ENCODE assay signal across 11 cellular contexts in genomic region chr15:70324001-70324974, GRCh38.
DNase-seq lines count a peak whose midpoint lies in the region; ATAC-seq and TF ChIP-seq lines count a peak whose summit lies in the region.
"Had no signal": no experiment of that assay in that cellular context is flagged by ENCODE, and none has a peak within 500 bp of the region (broad histone marks: within the 10 kb centered on the region; RNA-seq: fewer than 3 reads in every experiment).

No MANE protein-coding gene starts in this region.

- H3K4me1 ChIP-seq in A673 (ENCODE audit: insufficient read depth, low read length, poor library complexity, severe bottlenecking): peaks cover 25% of the 10 kb centered on the region

- H3K4me3 ChIP-seq in A673 (ENCODE audit: low read depth, low read length, poor library complexity, severe bottlenecking): no peak overlapping the region
- H3K4me3 ChIP-seq: mucosa of descending colon had no signal

- H3K27me3 ChIP-seq in A673 (replicated peaks; ENCODE audit: insufficient read depth, low read depth, low read length, poor library complexity): no peaks in the 10 kb centered on the region

- no TSS peak for BruUV-seq in A673 (replicated peaks; lab: Mats Ljungman, UMichigan)

- POLR2A ChIA-PET in A673 (lab: Charles Lee; ENCODE audit: low non-redundant PET): interaction anchor here (0.6 to 1.0 kb wide), 4 partner anchors 9 to 66 kb away, joined by 3 to 6 read pairs (median 4); no protein-coding TSS in a partner anchor

- no peak for TF ChIP-seq CTCF in A673 (conservative IDR thresholded peaks at IDR 0.05; ENCODE audit: low read depth, low read length)

- intact Hi-C loops in A673 (cut with micrococcal nuclease; ENCODE audit: unreplicated experiment): no loop called here
- intact Hi-C loops in left colon (cut with DNase I, micrococcal nuclease): no loop called here

- CTCF ChIA-PET in A673 (lab: Charles Lee): interaction anchor here (0.6 kb wide), 1 partner anchor 136 kb away, joined by 3 read pairs; no protein-coding TSS in a partner anchor

- DNase-seq in A673 (ENCODE audit: low spot score) (peak; percentile 87), H4 (ENCODE audit: low spot score) (peak; percentile 82), left colon (no peak), RPMI8226 (no peak), glomerular visceral epithelial cell (ENCODE audit: extremely low spot score) (no peak), DMS153 treated with DMSO at 0.1 percent for 48 hours (lab: John Stamatoyannopoulos, UW; ENCODE audit: unreplicated experiment) (no peak)
- DNase-seq: DND-41; mucosa of descending colon; stimulated activated CD4-positive, alpha-beta T cell treated with anti-CD3 and anti-CD28 coated beads, Interleukin-2, amount 100 ng/mL, for 48 hours had no signal

- ATAC-seq in SK-N-SH treated with all-trans-retinoic acid at 6 μM for 48 hours (peak; percentile 79), left colon (peak; percentile 19), GM21515 (IDR thresholded peaks at IDR 0.05; ENCODE audit: unreplicated experiment) (no peak)
- ATAC-seq: mucosa of descending colon had no signal

- no peaks in the 10 kb centered on the region for H3K36me3 ChIP-seq in A673 (ENCODE audit: insufficient read depth, low read length, poor library complexity, severe bottlenecking)

- peak overlapping the region; percentile 3 for H3K27ac ChIP-seq in A673 (ENCODE audit: low read depth, low read length, poor library complexity, severe bottlenecking)

- no peaks in the 10 kb centered on the region for H3K9me3 ChIP-seq in A673 (ENCODE audit: low read depth, low read length, poor library complexity, severe bottlenecking)
- H3K9me3 ChIP-seq: mucosa of descending colon had no signal

TF ChIP-seq in SK-N-SH treated with all-trans-retinoic acid at 6 μM for 48 hours, 23 proteins besides CTCF, POLR2A, EP300 and RAD21:
- TF ChIP-seq ZC3H10 (CRISPR knock-in tag; IDR thresholded peaks at IDR 0.05) (no peak), ZNF70 (CRISPR knock-in tag; IDR thresholded peaks at IDR 0.05) (no peak), ARNTL (CRISPR knock-in tag; IDR thresholded peaks at IDR 0.05; ENCODE audit: borderline replicate concordance, low read depth) (no peak), ESRRG (CRISPR knock-in tag; IDR thresholded peaks at IDR 0.05) (no peak), CREB5 (CRISPR knock-in tag; IDR thresholded peaks at IDR 0.05; ENCODE audit: low read depth) (0 out of 2 replicates have a peak, but pooled peaks have one; percentile 5), TCF4 (CRISPR knock-in tag; IDR thresholded peaks at IDR 0.05; ENCODE audit: borderline replicate concordance) (peak; percentile 94), TOX (CRISPR knock-in tag; IDR thresholded peaks at IDR 0.05; ENCODE audit: borderline replicate concordance) (no peak), CSRNP3 (CRISPR knock-in tag; IDR thresholded peaks at IDR 0.05) (no peak), TSHZ2 (CRISPR knock-in tag; IDR thresholded peaks at IDR 0.05) (peak; percentile 93; the same call in 1 of the 2 replicates), POU6F1 (CRISPR knock-in tag; IDR thresholded peaks at IDR 0.05; ENCODE audit: borderline replicate concordance, low read depth) (no peak), SNAI2 (CRISPR knock-in tag; IDR thresholded peaks at IDR 0.05) (no peak), GLIS3 (CRISPR knock-in tag; IDR thresholded peaks at IDR 0.05) (no peak), RARB (CRISPR knock-in tag; IDR thresholded peaks at IDR 0.05) (no peak), OSR1 (CRISPR knock-in tag; IDR thresholded peaks at IDR 0.05) (no peak), BACH2 (CRISPR knock-in tag; IDR thresholded peaks at IDR 0.05; ENCODE audit: borderline replicate concordance) (no peak), ZFP30 (CRISPR knock-in tag; IDR thresholded peaks at IDR 0.05) (no peak), ZNF8 (CRISPR knock-in tag; IDR thresholded peaks at IDR 0.05) (0 out of 2 replicates have a peak, but pooled peaks have one; percentile 4), ZFP3 (CRISPR knock-in tag; IDR thresholded peaks at IDR 0.05) (no peak), ISL1 (CRISPR knock-in tag; IDR thresholded peaks at IDR 0.05) (peak; percentile 43), PPARA (CRISPR knock-in tag; IDR thresholded peaks at IDR 0.05; ENCODE audit: borderline replicate concordance) (no peak), ZNF565 (CRISPR knock-in tag; conservative IDR thresholded peaks at IDR 0.05; ENCODE audit: low read depth) (no peak), CSDC2 (CRISPR knock-in tag; IDR thresholded peaks at IDR 0.05) (peak; percentile 68; the same call in 1 of the 2 replicates), PATZ1 (CRISPR knock-in tag; IDR thresholded peaks at IDR 0.05; ENCODE audit: borderline replicate concordance) (no peak)

Comparison
In these comparisons a context has a peak if more than half of its experiments do, and no peak if none do; other contexts are left out.
1. DNase-seq: peak in A673 (single experiment) and H4 (single experiment); none in left colon (0 of 2), RPMI8226 (single experiment), glomerular visceral epithelial cell (single experiment) and DMS153 treated with DMSO at 0.1 percent for 48 hours (single experiment).